ENCODE assay signal across 28 cellular contexts in genomic region chr11:69983571-69983877, GRCh38.
"Had no signal": no experiment of that assay in that cellular context is flagged by ENCODE, and none has a peak within 500 bp of the region (broad histone marks: within the 10 kb centered on the region; RNA-seq: fewer than 3 reads in every experiment).

No MANE protein-coding gene starts in this region.

- H3K4me3 ChIP-seq: breast epithelium, esophagus muscularis mucosa, left lung, lung, skin epidermis, thyroid gland had no signal

- FAIRE-seq: TTC549 had no signal

- H3K4me3 Mint-ChIP-seq: activated naive CD4-positive, alpha-beta T cell treated with anti-CD3 and anti-CD28 coated beads, Interleukin-2, amount 50 U/mL, for 24 hours; activated naive CD8-positive, alpha-beta T cell treated with anti-CD3 and anti-CD28 coated beads, Interleukin-2, amount 50 U/mL, for 24 hours; activated T-cell treated with anti-CD3 and anti-CD28 coated beads, Interleukin-2, amount 50 U/mL, for 24 hours; stimulated activated effector memory CD8-positive, alpha-beta T cell treated with anti-CD3 and anti-CD28 coated beads, Interleukin-12 subunit alpha, Interleukin-12 subunit beta, amount 100 ng/mL, for 72 hours; stimulated activated naive CD8-positive, alpha-beta T cell treated with anti-CD3 and anti-CD28 coated beads, Interleukin-15, Interleukin-2, amounts not matched to agents 100 ng/mL and 50 ng/mL, for 24 hours; T-helper 1 cell treated with Interleukin-12 subunit alpha and Interleukin-12 subunit beta and Interleukin-4 antibody, amounts not matched to agents 30 μg/mL and 1 μg/mL, for 36 hours had no signal

- H3K4me1 Mint-ChIP-seq: activated naive CD4-positive, alpha-beta T cell treated with anti-CD3 and anti-CD28 coated beads, Interleukin-2, amount 50 U/mL, for 24 hours; stimulated activated effector memory CD8-positive, alpha-beta T cell treated with anti-CD3 and anti-CD28 coated beads, Interleukin-12 subunit alpha, Interleukin-12 subunit beta, amount 100 ng/mL, for 72 hours had no signal

- H3K36me3 Mint-ChIP-seq: activated naive CD4-positive, alpha-beta T cell treated with anti-CD3 and anti-CD28 coated beads, Interleukin-2, amount 50 U/mL, for 24 hours; stimulated activated effector memory CD8-positive, alpha-beta T cell treated with anti-CD3 and anti-CD28 coated beads, Interleukin-12 subunit alpha, Interleukin-12 subunit beta, amount 100 ng/mL, for 72 hours had no signal

- H3K9me3 ChIP-seq: breast epithelium, esophagus muscularis mucosa, left lung, thyroid gland had no signal

- DNase-seq: activated CD4-positive, alpha-beta T cell treated with anti-CD3 and anti-CD28 coated beads for 48 hours; activated CD4-positive, alpha-beta T cell treated with anti-CD3 and anti-CD28 coated beads, Interleukin-2, amount 50 U/mL, for 48 hours; activated CD8-positive, alpha-beta memory T cell treated with anti-CD3 and anti-CD28 coated beads, Interleukin-2, amount 50 U/mL, for 4 hours; activated gamma-delta T cell; activated naive CD8-positive, alpha-beta T cell treated with anti-CD3 and anti-CD28 coated beads, Interleukin-2, amount 50 U/mL, for 24 hours; activated T-cell treated with anti-CD3 and anti-CD28 coated beads, Interleukin-2, amount 50 U/mL, for 24 hours; amygdala; central memory CD4-positive, alpha-beta T cell; dermis blood vessel endothelial cell; effector CD4-positive, alpha-beta T cell; foreskin melanocyte; left lung; stimulated activated CD4-positive, alpha-beta T cell treated with anti-CD3 and anti-CD28 coated beads, Interleukin-4, amount 100 ng/mL, for 24 hours; T-helper 9 cell; thyroid gland had no signal

- H3K27ac Mint-ChIP-seq: activated naive CD4-positive, alpha-beta T cell treated with anti-CD3 and anti-CD28 coated beads, Interleukin-2, amount 50 U/mL, for 24 hours; activated naive CD8-positive, alpha-beta T cell treated with anti-CD3 and anti-CD28 coated beads, Interleukin-2, amount 50 U/mL, for 24 hours; activated T-cell treated with anti-CD3 and anti-CD28 coated beads, Interleukin-2, amount 50 U/mL, for 24 hours; stimulated activated effector memory CD8-positive, alpha-beta T cell treated with anti-CD3 and anti-CD28 coated beads, Interleukin-12 subunit alpha, Interleukin-12 subunit beta, amount 100 ng/mL, for 72 hours; stimulated activated naive CD8-positive, alpha-beta T cell treated with anti-CD3 and anti-CD28 coated beads, Interleukin-15, Interleukin-2, amounts not matched to agents 100 ng/mL and 50 ng/mL, for 24 hours; T-helper 1 cell treated with Interleukin-12 subunit alpha and Interleukin-12 subunit beta and Interleukin-4 antibody, amounts not matched to agents 30 μg/mL and 1 μg/mL, for 36 hours had no signal

- H3K9me3 Mint-ChIP-seq: activated naive CD4-positive, alpha-beta T cell treated with anti-CD3 and anti-CD28 coated beads, Interleukin-2, amount 50 U/mL, for 24 hours; activated naive CD8-positive, alpha-beta T cell treated with anti-CD3 and anti-CD28 coated beads, Interleukin-2, amount 50 U/mL, for 24 hours; activated T-cell treated with anti-CD3 and anti-CD28 coated beads, Interleukin-2, amount 50 U/mL, for 24 hours; nephron; stimulated activated effector memory CD8-positive, alpha-beta T cell treated with anti-CD3 and anti-CD28 coated beads, Interleukin-12 subunit alpha, Interleukin-12 subunit beta, amount 100 ng/mL, for 72 hours; stimulated activated naive CD8-positive, alpha-beta T cell treated with anti-CD3 and anti-CD28 coated beads, Interleukin-15, Interleukin-2, amounts not matched to agents 100 ng/mL and 50 ng/mL, for 24 hours; T-helper 1 cell treated with Interleukin-12 subunit alpha and Interleukin-12 subunit beta and Interleukin-4 antibody, amounts not matched to agents 30 μg/mL and 1 μg/mL, for 36 hours had no signal

- H3K27ac ChIP-seq: esophagus muscularis mucosa, left lung, skin epidermis, thyroid gland, VCaP had no signal

- H3K36me3 ChIP-seq: breast epithelium, esophagus muscularis mucosa, left lung, thyroid gland had no signal

- ATAC-seq: activated CD4-positive, CD25-positive, alpha-beta regulatory T cell treated with anti-CD3 and anti-CD28 coated beads, Interleukin-2, amount 50 U/mL, for 24 hours; activated naive CD8-positive, alpha-beta T cell treated with anti-CD3 and anti-CD28 coated beads, Interleukin-2, amount 50 U/mL, for 24 hours; left lung; sciatic nerve had no signal
